ENCODE assay signal across 8 cellular contexts in genomic region chr16:67326472-67327309, GRCh38. TPM values are rescaled to one million over a fixed set of nuclear protein-coding genes. Genes with fewer than 3 reads are reported as not detected.
A peak's percentile ranks its signal among the peaks of the same experiment; 100 is the strongest.
DNase-seq lines count a peak whose midpoint lies in the region; ATAC-seq and TF ChIP-seq lines count a peak whose summit lies in the region.

KCTD19 (minus strand) TSS chr16:67326741; CDS start chr16:67326707, 34 bp downstream.
LRRC36 (plus strand) TSS chr16:67326815; CDS start chr16:67326863, 48 bp downstream.

- H3K27ac ChIP-seq in hepatocyte = no peak within 1 kb of the TSS
- H3K27ac ChIP-seq in uterus = peak within 1 kb of the TSS; percentile 49 to 56

- peak within 1 kb of the TSS; percentile 96 for H3K4me2 ChIP-seq in hepatocyte

- peaks cover 3% of the 10 kb centered on the region for H3K4me1 ChIP-seq in hepatocyte (ENCODE audit: insufficient read depth)
- H3K4me1 ChIP-seq in uterus = no peaks in the 10 kb centered on the region

- peaks cover 52% of the 10 kb centered on the region for H3K27me3 Mint-ChIP-seq in activated naive CD8-positive, alpha-beta T cell treated with anti-CD3 and anti-CD28 coated beads, Interleukin-2, amount 10 ng/mL, durations not matched to agents 7 days and 5 days

- H3K36me3 Mint-ChIP-seq in activated naive CD8-positive, alpha-beta T cell treated with anti-CD3 and anti-CD28 coated beads, Interleukin-2, amount 10 ng/mL, durations not matched to agents 7 days and 5 days = no peaks in the 10 kb centered on the region

- H3K9me3 ChIP-seq in hepatocyte (ENCODE audit: low read depth) (no peaks in the 10 kb centered on the region), uterus (no peaks in the 10 kb centered on the region)

- intact Hi-C loops in uterus (cut with DNase I; ENCODE audit: low total_unique reads) = no loop called here

- DNase-seq in ACHN = peak; percentile 96
- DNase-seq in SK-MEL-5 (ENCODE audit: low read depth, low spot score) = peak; percentile 67
- DNase-seq in activated naive CD8-positive, alpha-beta T cell treated with anti-CD3 and anti-CD28 coated beads, Interleukin-2, amount 10 ng/mL, durations not matched to agents 7 days and 5 days = peak; percentile 82
- DNase-seq in hepatocyte (ENCODE audit: low spot score) = peak; percentile 80
- DNase-seq in renal cortical epithelial cell (ENCODE audit: low read depth) = peak; percentile 47
- peak; percentile 55 for DNase-seq in uterus

- peak within 1 kb of the TSS; percentile 93 for H3K4me3 Mint-ChIP-seq in activated naive CD8-positive, alpha-beta T cell treated with anti-CD3 and anti-CD28 coated beads, Interleukin-2, amount 10 ng/mL, durations not matched to agents 7 days and 5 days

- H3K36me3 ChIP-seq in hepatocyte (replicated peaks; ENCODE audit: insufficient read depth, low read depth) (no peaks in the 10 kb centered on the region), uterus (no peaks in the 10 kb centered on the region)

- in situ Hi-C loops in ACHN (cut with HindIII; ENCODE audit: low pct_ligation_motif_present, low pct_unique_long_range_greater_than_20kb, low sequenced_read_pairs) = no loop called here
- in situ Hi-C loops in SK-MEL-5 (cut with HindIII; ENCODE audit: low pct_unique_long_range_greater_than_20kb, low sequenced_read_pairs) = no loop called here

- no peaks in the 10 kb centered on the region for H4K20me1 ChIP-seq in hepatocyte (ENCODE audit: insufficient read depth, poor library complexity, severe bottlenecking)

- H3K9me3 Mint-ChIP-seq in activated naive CD8-positive, alpha-beta T cell treated with anti-CD3 and anti-CD28 coated beads, Interleukin-2, amount 10 ng/mL, durations not matched to agents 7 days and 5 days = no peaks in the 10 kb centered on the region

- peak; percentile 35 for ATAC-seq in GM21723 (IDR thresholded peaks at IDR 0.05; ENCODE audit: unreplicated experiment)
- peak; percentile 81 for ATAC-seq in activated naive CD8-positive, alpha-beta T cell treated with anti-CD3 and anti-CD28 coated beads, Interleukin-2, amount 10 ng/mL, durations not matched to agents 7 days and 5 days (ENCODE audit: low read depth)
- ATAC-seq in HG03135 (IDR thresholded peaks at IDR 0.05; ENCODE audit: unreplicated experiment) = no peak

- H3K27me3 ChIP-seq in hepatocyte (peaks cover 14% of the 10 kb centered on the region), uterus (no peaks in the 10 kb centered on the region)

- no peak for TF ChIP-seq POLR2A in uterus (IDR thresholded peaks at IDR 0.05)

- POLR2A ChIA-PET in activated naive CD8-positive, alpha-beta T cell treated with anti-CD3 and anti-CD28 coated beads, Interleukin-2, amount 10 ng/mL, durations not matched to agents 7 days and 5 days (lab: Charles Lee) = interaction anchor here (0.9 kb wide), 1 partner anchor 30 kb away, joined by 5 read pairs; no protein-coding TSS in a partner anchor

- TF ChIP-seq CTCF in hepatocyte (IDR thresholded peaks at IDR 0.05; ENCODE audit: poor library complexity) = peak; percentile 54
- TF ChIP-seq CTCF in uterus (IDR thresholded peaks at IDR 0.05) = peak; percentile 18 to 53 (median 43)

- peak within 1 kb of the TSS; percentile 81 for H3K27ac Mint-ChIP-seq in activated naive CD8-positive, alpha-beta T cell treated with anti-CD3 and anti-CD28 coated beads, Interleukin-2, amount 10 ng/mL, durations not matched to agents 7 days and 5 days

- H3K4me3 ChIP-seq in hepatocyte (peak within 1 kb of the TSS; percentile 49), uterus (peak within 1 kb of the TSS; percentile 24 to 50)

- no peaks in the 10 kb centered on the region for H3K9me2 ChIP-seq in hepatocyte (replicated peaks; ENCODE audit: insufficient read depth)

- H3K79me2 ChIP-seq in hepatocyte = no peaks in the 10 kb centered on the region

- peaks cover 9% of the 10 kb centered on the region for H3K4me1 Mint-ChIP-seq in activated naive CD8-positive, alpha-beta T cell treated with anti-CD3 and anti-CD28 coated beads, Interleukin-2, amount 10 ng/mL, durations not matched to agents 7 days and 5 days

- peak within 1 kb of the TSS; percentile 94 for H2AFZ ChIP-seq in hepatocyte

- WGBS in hepatocyte (ENCODE audit: low lambda C conversion rate, missing lambda C conversion rate) = 8% methylated on average over 34 of the region's 61 CpGs

RNA-seq across cellular contexts. Expression of gene KCTD19, which starts in this region (rescaled TPM):
- 0.19 TPM in 1 of 2 replicates, not detected in the other for total RNA-seq in SK-MEL-5 (2014; rRNA removed; shearing (Covaris generic))
- 0.11 TPM in 1 of 2 replicates, not detected in the other for polyA plus RNA-seq in SK-MEL-5 (2015; cell fraction: cytosol; rRNA removed)
- 0.33 TPM in 1 of 2 replicates, not detected in the other for polyA plus RNA-seq in SK-MEL-5 (2015; cell fraction: nucleus; rRNA removed)
- total RNA-seq in activated naive CD8-positive, alpha-beta T cell treated with anti-CD3 and anti-CD28 coated beads, Interleukin-2, amount 10 ng/mL, durations not matched to agents 7 days and 5 days = 1 to 10 TPM; 1.2 to 1.6 TPM
- total RNA-seq in hepatocyte (not detected in 2 replicates), renal cortical epithelial cell (0.25 TPM in 1 of 2 replicates, not detected in the other), uterus (1 to 10 TPM in 1 of 4 donors, under 1 TPM in 2, not detected in 1; 0.51 to 1.0 (median 0.55) TPM)
- polyA plus RNA-seq in hepatocyte = not detected in 2 replicates

RNA-seq across cellular contexts. Expression of gene LRRC36, which starts in this region (rescaled TPM):
- 0.64 and 1.1 TPM in 2 replicates for total RNA-seq in SK-MEL-5 (2014; rRNA removed; shearing (Covaris generic))
- 0.48 TPM in 1 of 2 replicates, not detected in the other for polyA plus RNA-seq in SK-MEL-5 (2015; cell fraction: cytosol; rRNA removed)
- polyA plus RNA-seq in SK-MEL-5 (2015; cell fraction: nucleus; rRNA removed) = 1.0 and 2.0 TPM in 2 replicates
- total RNA-seq in activated naive CD8-positive, alpha-beta T cell treated with anti-CD3 and anti-CD28 coated beads, Interleukin-2, amount 10 ng/mL, durations not matched to agents 7 days and 5 days = under 1 TPM; 0.28 to 0.64 TPM
- total RNA-seq in hepatocyte = 0.23 and 0.32 TPM in 2 replicates
- 0.69 TPM in 1 of 2 replicates, not detected in the other for polyA plus RNA-seq in hepatocyte
- total RNA-seq in renal cortical epithelial cell = 1.6 TPM in 1 of 2 replicates, not detected in the other
- 1 to 10 TPM in 1 of 4 donors, under 1 TPM in 1, not detected in 2; 0.46 to 2.8 TPM for total RNA-seq in uterus

Comparison
In these comparisons a context has a peak if more than half of its experiments do, and no peak if none do; other contexts are left out.
1. Peak in DNase-seq, H3K4me3 ChIP-seq and H3K4me2 ChIP-seq in hepatocyte; RNA of the genes that start here not detected or under 1 TPM.